ENCODE assay signal across 10 cellular contexts in the genomic region with DNA sequence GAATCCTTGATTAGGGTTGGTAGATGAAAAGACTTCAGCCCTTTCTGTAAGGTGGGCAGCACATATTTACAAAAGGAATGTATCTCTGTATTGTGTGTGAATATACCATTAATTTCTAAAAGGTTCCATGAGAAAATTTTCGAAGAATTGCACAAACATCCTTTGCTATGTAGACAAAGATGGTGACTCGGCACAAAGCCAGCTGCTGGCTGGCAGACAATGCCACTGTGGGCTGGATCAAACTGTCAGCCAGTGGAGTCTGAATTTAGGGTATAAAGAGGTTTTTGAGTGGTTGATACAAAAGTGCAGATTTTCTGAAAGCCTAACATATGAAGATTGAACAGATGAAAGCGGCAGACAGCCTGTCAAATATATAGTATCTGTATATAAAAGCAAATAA. TPM values are rescaled to one million over a fixed set of nuclear protein-coding genes. Genes with fewer than 3 reads are reported as not detected.
DNase-seq lines count a peak whose midpoint lies in the region; ATAC-seq lines count a peak whose summit lies in the region.
"Had no signal": no experiment of that assay in that cellular context is flagged by ENCODE, and none has a peak within 500 bp of the region (broad histone marks: within the 10 kb centered on the region; RNA-seq: fewer than 3 reads in every experiment).

No MANE protein-coding gene starts in this region.

- no peak overlapping the region for H3K27ac ChIP-seq in CD8-positive, alpha-beta memory T cell (ENCODE audit: low read depth, low read length)

- H3K9me3 ChIP-seq in CD8-positive, alpha-beta memory T cell (ENCODE audit: low read length) = no peaks in the 10 kb centered on the region

- H3K4me3 Mint-ChIP-seq in CD8-positive, alpha-beta memory T cell = peak overlapping the region in 3 of 7 donors; percentile 65 to 74 (median 68)
- H3K4me3 Mint-ChIP-seq in activated CD8-positive, alpha-beta T cell treated with anti-CD3 and anti-CD28 coated beads, Interleukin-2, amount 10 ng/mL, durations not matched to agents 7 days and 5 days = peak overlapping the region; percentile 76
- H3K4me3 Mint-ChIP-seq in immature natural killer cell = peak overlapping the region in 1 of 5 donors; percentile 79

- CTCF ChIA-PET in CD8-positive, alpha-beta memory T cell (lab: Charles Lee) = interaction anchor here (0.8 to 7.0 kb wide), 8 partner anchors 8 to 108 kb away, joined by 3 to 109 read pairs (median 8); no protein-coding TSS in a partner anchor
- CTCF ChIA-PET in activated CD8-positive, alpha-beta T cell treated with anti-CD3 and anti-CD28 coated beads, Interleukin-2, amount 10 ng/mL, durations not matched to agents 7 days and 5 days (lab: Charles Lee) = interaction anchor here (0.8 to 7.4 kb wide), 18 partner anchors 10 to 206 kb away, joined by 3 to 284 read pairs (median 4); partner anchors contain the start of genes CNGA1 and NIPAL1

- H3K36me3 Mint-ChIP-seq in CD8-positive, alpha-beta memory T cell = no peaks in the 10 kb centered on the region
- peaks cover 23% of the 10 kb centered on the region for H3K36me3 Mint-ChIP-seq in activated CD8-positive, alpha-beta T cell treated with anti-CD3 and anti-CD28 coated beads, Interleukin-2, amount 10 ng/mL, durations not matched to agents 7 days and 5 days (ENCODE audit: low read depth)
- peaks cover 0 to 4% (median 3%) of the 10 kb centered on the region in 3 donors for H3K36me3 Mint-ChIP-seq in immature natural killer cell

- peaks cover 56 to 65% (median 63%) of the 10 kb centered on the region in 3 donors for H3K4me1 Mint-ChIP-seq in CD8-positive, alpha-beta memory T cell
- peaks cover 63% of the 10 kb centered on the region for H3K4me1 Mint-ChIP-seq in activated CD8-positive, alpha-beta T cell treated with anti-CD3 and anti-CD28 coated beads, Interleukin-2, amount 10 ng/mL, durations not matched to agents 7 days and 5 days (ENCODE audit: low read depth)
- peaks cover 61 to 63% of the 10 kb centered on the region in 2 donors for H3K4me1 Mint-ChIP-seq in immature natural killer cell

- no peaks in the 10 kb centered on the region for H3K27me3 Mint-ChIP-seq in CD8-positive, alpha-beta memory T cell
- H3K27me3 Mint-ChIP-seq in activated CD8-positive, alpha-beta T cell treated with anti-CD3 and anti-CD28 coated beads, Interleukin-2, amount 10 ng/mL, durations not matched to agents 7 days and 5 days (ENCODE audit: low read depth) = no peaks in the 10 kb centered on the region
- H3K27me3 Mint-ChIP-seq in immature natural killer cell (ENCODE audit: low read depth in 3 of 3) = peaks cover 0 to 3% (median 0%) of the 10 kb centered on the region in 3 donors

- H3K27ac Mint-ChIP-seq in CD8-positive, alpha-beta memory T cell = peak overlapping the region; percentile 47 to 99 (median 92)
- H3K27ac Mint-ChIP-seq in activated CD8-positive, alpha-beta T cell treated with anti-CD3 and anti-CD28 coated beads, Interleukin-2, amount 10 ng/mL, durations not matched to agents 7 days and 5 days = peak overlapping the region; percentile 91
- peak overlapping the region; percentile 88 to 98 (median 96) for H3K27ac Mint-ChIP-seq in immature natural killer cell

- peaks cover 60% of the 10 kb centered on the region for H3K4me1 ChIP-seq in CD8-positive, alpha-beta memory T cell (ENCODE audit: insufficient read depth, low read length)

- no peaks in the 10 kb centered on the region for H3K27me3 ChIP-seq in CD8-positive, alpha-beta memory T cell (ENCODE audit: insufficient read depth, low read length, poor library complexity, severe bottlenecking)

- no peak for ATAC-seq in activated CD8-positive, alpha-beta T cell treated with anti-CD3 and anti-CD28 coated beads, Interleukin-2, amount 10 ng/mL, durations not matched to agents 7 days and 5 days
- ATAC-seq in HG03457 (IDR thresholded peaks at IDR 0.05; ENCODE audit: unreplicated experiment) (no peak), HG02571 (IDR thresholded peaks at IDR 0.05; ENCODE audit: unreplicated experiment) (no peak)

- H3K9me3 Mint-ChIP-seq in CD8-positive, alpha-beta memory T cell = no peaks in the 10 kb centered on the region
- no peaks in the 10 kb centered on the region for H3K9me3 Mint-ChIP-seq in activated CD8-positive, alpha-beta T cell treated with anti-CD3 and anti-CD28 coated beads, Interleukin-2, amount 10 ng/mL, durations not matched to agents 7 days and 5 days (ENCODE audit: insufficient read depth)
- H3K9me3 Mint-ChIP-seq in immature natural killer cell = no peaks in the 10 kb centered on the region

- H3K4me3 ChIP-seq in CD8-positive, alpha-beta memory T cell (ENCODE audit: low read length) = no peak overlapping the region
- no peak overlapping the region for H3K4me3 ChIP-seq in Jurkat, Clone E6-1 (ENCODE audit: low read length)

- no peaks in the 10 kb centered on the region for H3K36me3 ChIP-seq in CD8-positive, alpha-beta memory T cell (ENCODE audit: insufficient read depth, low read length)

- POLR2A ChIA-PET in CD8-positive, alpha-beta memory T cell (lab: Charles Lee) = interaction anchor here (1.2 to 3.3 kb wide), 3 partner anchors 11 to 202 kb away, joined by 3 to 20 read pairs (median 4); no protein-coding TSS in a partner anchor
- POLR2A ChIA-PET in activated CD8-positive, alpha-beta T cell treated with anti-CD3 and anti-CD28 coated beads, Interleukin-2, amount 10 ng/mL, durations not matched to agents 7 days and 5 days (lab: Charles Lee) = interaction anchor here (4.4 kb wide), 1 partner anchor 11 kb away, joined by 149 read pairs; no protein-coding TSS in a partner anchor

- DNase-seq in CD8-positive, alpha-beta memory T cell = peak in 2 of 5 donors; percentile 51 to 54
- DNase-seq in Jurkat, Clone E6-1 (ENCODE audit: low read depth, low spot score) = peak; percentile 64
- DNase-seq in activated CD8-positive, alpha-beta T cell treated with anti-CD3 and anti-CD28 coated beads, Interleukin-2, amount 10 ng/mL, durations not matched to agents 7 days and 5 days = no peak
- DNase-seq in immature natural killer cell (no peak), NCI-H2171 treated with DMSO at 0.1 percent for 48 hours (lab: John Stamatoyannopoulos, UW) (no peak), NCI-H82 treated with DMSO at 0.1 percent for 48 hours (lab: John Stamatoyannopoulos, UW; ENCODE audit: unreplicated experiment) (no peak)
- DNase-seq: NCI-H1105 treated with DMSO at 0.1 percent for 48 hours, SHP77 had no signal

RNA-seq across cellular contexts. Expression of gene TXK, which starts 5.6 kb away (rescaled TPM):
- total RNA-seq in CD8-positive, alpha-beta memory T cell = 1 to 10 TPM; 6.0 to 6.4 TPM
- polyA plus RNA-seq in CD8-positive, alpha-beta memory T cell = 70.0 TPM
- 2.8 TPM for polyA plus RNA-seq in Jurkat, Clone E6-1 (2012; ENCODE audit: insufficient read depth, insufficient read length)
- total RNA-seq in activated CD8-positive, alpha-beta T cell treated with anti-CD3 and anti-CD28 coated beads, Interleukin-2, amount 10 ng/mL, durations not matched to agents 7 days and 5 days = 10 to 100 TPM; 60.6 to 63.6 TPM
- 100 to 1,000 TPM; 176 to 314 (median 243) TPM for polyA plus RNA-seq in immature natural killer cell

Comparison
In these comparisons a context has a peak if more than half of its experiments do, and no peak if none do; other contexts are left out.
1. RNA of gene TXK, which starts 5.6 kb away (total RNA-seq): 60.6 to 63.6 TPM in activated CD8-positive, alpha-beta T cell treated with anti-CD3 and anti-CD28 coated beads, Interleukin-2, amount 10 ng/mL, durations not matched to agents 7 days and 5 days; 6.0 to 6.4 TPM in CD8-positive, alpha-beta memory T cell; every median in the first group is over 4 times any median in the second.
2. Peak in every context shown above with its lines, with median percentiles within 50 percentile points of each other: H3K27ac Mint-ChIP-seq.